ENCODE assay signal across 8 cellular contexts in the genomic region with DNA sequence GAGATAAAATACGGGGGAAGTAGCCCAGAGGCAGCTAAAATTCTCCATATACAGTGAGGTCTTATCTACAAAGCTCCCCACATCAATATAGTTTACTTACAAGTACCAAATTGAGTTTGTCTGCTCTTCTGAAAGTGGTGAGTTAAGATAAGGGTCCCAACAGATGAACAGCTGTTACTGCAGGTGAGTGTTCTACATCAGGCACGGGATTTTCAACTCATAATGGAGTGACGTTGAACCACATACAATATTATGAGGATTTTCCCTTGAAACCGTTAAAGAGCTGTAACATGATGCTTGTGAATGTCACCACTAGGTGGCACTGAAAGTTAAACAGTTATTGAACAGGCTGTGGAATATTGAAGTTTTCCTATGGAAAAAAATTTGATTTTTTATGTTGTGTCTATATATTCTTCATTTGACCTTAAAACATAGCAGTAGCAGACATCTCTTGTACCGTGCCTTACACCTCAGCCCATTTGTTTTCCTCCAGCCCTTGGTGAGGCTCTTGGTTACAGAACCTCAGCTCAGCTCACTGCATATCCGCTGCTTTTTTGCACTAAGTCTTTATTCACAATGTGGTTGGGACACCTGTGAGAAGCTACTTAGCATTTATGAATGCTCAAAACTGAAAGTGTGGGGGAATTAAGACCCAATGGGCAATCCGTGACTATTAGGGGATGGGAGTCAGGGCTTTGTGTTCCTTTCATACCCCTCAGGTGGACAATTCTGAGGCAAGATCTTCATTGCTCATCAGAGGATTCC. TPM values are rescaled to one million over a fixed set of nuclear protein-coding genes. Genes with fewer than 3 reads are reported as not detected.
DNase-seq lines count a peak whose midpoint lies in the region; ATAC-seq and TF ChIP-seq lines count a peak whose summit lies in the region.

No MANE protein-coding gene starts in this region.

- CTCF ChIA-PET in GM10248 (lab: Yijun Ruan, JAX) = interaction anchor here (0.7 to 3.4 kb wide), 40 partner anchors 9 to 1045 kb away, joined by 3 to 53 read pairs (median 5); a partner anchor contains a TSS

- peak; percentile 69 for ATAC-seq in mucosa of descending colon

- TF ChIP-seq CTCF in GM10248 (IDR thresholded peaks at IDR 0.05; ENCODE audit: control extremely low read depth, extremely low read depth, low read depth, missing control alignments) (peak; percentile 74), mucosa of descending colon (IDR thresholded peaks at IDR 0.05) (peak; percentile 72)

- intact Hi-C loops in mucosa of descending colon (cut with DNase I, micrococcal nuclease) = loop anchor here (5.0 to 10.0 kb wide), 2 partner anchors 791 to 868 kb away; no protein-coding TSS in a partner anchor

- no peaks in the 10 kb centered on the region for H3K9me3 ChIP-seq in mucosa of descending colon

- H3K36me3 ChIP-seq in mucosa of descending colon (ENCODE audit: low read depth) = no peaks in the 10 kb centered on the region

- POLR2A ChIA-PET in GM10248 (lab: Yijun Ruan, JAX) = no interaction called here

- DNase-seq in AML-193 (lab: John Stamatoyannopoulos, UW) (peak; percentile 36 to 47), GM10248 (ENCODE audit: extremely low spot score) (peak; percentile 35), HUDEP-2 (lab: John Stamatoyannopoulos, UW; ENCODE audit: unreplicated experiment in 76 of 76) (peak in 45 of 76 experiments; percentile 3 to 77 (median 49)), RKO (ENCODE audit: low spot score) (peak; percentile 81), dermis microvascular lymphatic vessel endothelial cell (ENCODE audit: low read depth in 2 of 2) (peak; percentile 60 to 76), mucosa of descending colon (peak in 1 of 3 donors; percentile 69), NCI-H128 (lab: John Stamatoyannopoulos, UW; ENCODE audit: unreplicated experiment) (no peak)
- DNase-seq in effector CD8-positive, alpha-beta T cell (lab: John Stamatoyannopoulos, UW) = no peak

- H3K4me1 ChIP-seq in mucosa of descending colon (ENCODE audit: low read depth) = no peaks in the 10 kb centered on the region

- no peak overlapping the region for H3K4me3 ChIP-seq in mucosa of descending colon

RNA-seq across cellular contexts. Expression of a gene that starts 23.2 kb away (rescaled TPM):
- total RNA-seq in dermis microvascular lymphatic vessel endothelial cell (0.13 TPM in 1 of 2 replicates, not detected in the other), mucosa of descending colon (1 to 10 TPM; 2.4 to 7.5 (median 5.4) TPM)

RNA-seq across cellular contexts. Expression of a gene that starts 50.3 kb away (rescaled TPM):
- not detected in 2 replicates for total RNA-seq in dermis microvascular lymphatic vessel endothelial cell
- not detected for total RNA-seq in mucosa of descending colon

Comparison
In these comparisons a context has a peak if more than half of its experiments do, and no peak if none do; other contexts are left out.
1. DNase-seq: peak in AML-193 (2 of 2), GM10248 (single experiment), HUDEP-2 (45 of 76), RKO (single experiment) and dermis microvascular lymphatic vessel endothelial cell (2 of 2); none in NCI-H128 (single experiment) and effector CD8-positive, alpha-beta T cell (single experiment).